ENCODE assay signal across 28 cellular contexts in the genomic region with DNA sequence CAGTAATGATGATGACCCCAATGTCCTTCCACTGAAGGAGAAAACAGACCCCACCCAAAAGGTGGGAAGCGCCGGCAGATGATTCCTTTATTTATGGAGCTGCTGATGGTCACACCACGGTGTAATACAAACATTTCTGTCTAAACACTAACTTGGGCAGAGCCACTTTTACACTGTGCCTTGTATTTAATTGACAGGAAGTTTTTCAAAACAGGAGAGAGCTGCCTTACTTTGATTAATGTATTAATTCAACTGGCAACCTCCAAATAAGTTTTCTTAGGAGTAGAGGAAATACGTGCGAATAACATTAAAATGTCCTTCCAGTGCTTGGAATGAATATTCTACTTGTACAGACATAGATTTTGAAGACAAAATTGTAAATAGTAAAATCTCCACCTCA.
"Had no signal": no experiment of that assay in that cellular context is flagged by ENCODE, and none has a peak within 500 bp of the region (broad histone marks: within the 10 kb centered on the region; RNA-seq: fewer than 3 reads in every experiment).

No MANE protein-coding gene starts in this region.

- H3K27ac ChIP-seq: hepatocyte, parathyroid adenoma, testis had no signal

- H3K4me3 Mint-ChIP-seq: activated naive CD8-positive, alpha-beta T cell; activated T-cell treated with anti-CD3 and anti-CD28 coated beads, Interleukin-2, amount 50 U/mL, for 4 hours; natural killer cell; stimulated activated naive B cell treated with anti-CD40 and anti-IgM and Interleukin-4, amounts not matched to agents 10 μg/mL and 1 μg/mL and 100 μg/mL, for 72 hours; type B pancreatic cell had no signal

- H3K9ac ChIP-seq: parathyroid adenoma had no signal

- H3K79me2 ChIP-seq: parathyroid adenoma had no signal

- H3K4me1 Mint-ChIP-seq: stimulated activated naive B cell treated with anti-CD40 and anti-IgM and Interleukin-4, amounts not matched to agents 10 μg/mL and 1 μg/mL and 100 μg/mL, for 72 hours had no signal

- H3K36me3 ChIP-seq: adrenal gland, breast epithelium had no signal

- H3K9me3 Mint-ChIP-seq: activated T-cell treated with anti-CD3 and anti-CD28 coated beads, Interleukin-2, amount 50 U/mL, for 4 hours; activated T-helper 2 cell treated with anti-CD3 and anti-CD28 coated beads, Interferon-gamma antibody, Interleukin-2, Interleukin-4, amounts not matched to agents 10 μg/mL and 5 μg/mL and 100 μg/mL, durations not matched to agents 14 hours and 24 hours and 36 hours; natural killer cell; stimulated activated naive B cell treated with anti-CD40 and anti-IgM and Interleukin-4, amounts not matched to agents 10 μg/mL and 1 μg/mL and 100 μg/mL, for 72 hours; type B pancreatic cell had no signal

- H3K4me3 ChIP-seq: adrenal gland, breast epithelium, coronary artery, hepatocyte, testis had no signal

- H3K27me3 Mint-ChIP-seq: type B pancreatic cell had no signal

- H3K27me3 ChIP-seq: adrenal gland, breast epithelium, hepatocyte, testis had no signal

- H3K4me2 ChIP-seq: hepatocyte had no signal

- H3K27ac Mint-ChIP-seq: activated naive CD8-positive, alpha-beta T cell; activated T-helper 2 cell treated with anti-CD3 and anti-CD28 coated beads, Interferon-gamma antibody, Interleukin-2, Interleukin-4, amounts not matched to agents 10 μg/mL and 5 μg/mL and 100 μg/mL, durations not matched to agents 14 hours and 24 hours and 36 hours; natural killer cell; stimulated activated naive B cell treated with anti-CD40 and anti-IgM and Interleukin-4, amounts not matched to agents 10 μg/mL and 1 μg/mL and 100 μg/mL, for 72 hours; type B pancreatic cell had no signal

- H3K9me3 ChIP-seq: adrenal gland, breast epithelium, testis had no signal

- DNase-seq: activated CD4-positive, alpha-beta T cell treated with anti-CD3 and anti-CD28 coated beads for 4 hours; activated CD4-positive, alpha-beta T cell treated with anti-CD3 and anti-CD28 coated beads, Interleukin-2, amount 50 U/mL, for 48 hours; activated CD4-positive, CD25-positive, alpha-beta regulatory T cell; activated CD8-positive, alpha-beta memory T cell treated with anti-CD3 and anti-CD28 coated beads, Interleukin-2, amount 50 U/mL, for 48 hours; activated naive CD4-positive, alpha-beta T cell; activated T-cell treated with anti-CD3 and anti-CD28 coated beads, Interleukin-2, amount 50 U/mL, for 4 hours; adrenal gland; cerebellar nuclear complex; erythroblast; foreskin melanocyte; glutamatergic neuron; left ventricle myocardium superior; midbrain; natural killer cell; small intestine; stimulated activated CD4-positive, alpha-beta T cell treated with anti-CD3 and anti-CD28 coated beads, Interleukin-2, amount 100 ng/mL, for 48 hours; stimulated activated CD8-positive, alpha-beta memory T cell treated with anti-CD3 and anti-CD28 coated beads, Interleukin-4, amount 100 ng/mL, for 48 hours; stimulated activated naive B cell treated with anti-CD40 and anti-IgM and Interleukin-4, amounts not matched to agents 10 μg/mL and 1 μg/mL and 100 μg/mL, for 72 hours; T-helper 2 cell; testis had no signal

- H3K4me1 ChIP-seq: parathyroid adenoma had no signal

- H2AFZ ChIP-seq: hepatocyte, parathyroid adenoma had no signal

- ATAC-seq: activated T-cell treated with anti-CD3 and anti-CD28 coated beads, Interleukin-2, amount 50 U/mL, for 4 hours; left ventricle myocardium superior; natural killer cell; sciatic nerve; stimulated activated naive B cell treated with anti-CD40 and anti-IgM and Interleukin-4, amounts not matched to agents 10 μg/mL and 1 μg/mL and 100 μg/mL, for 72 hours had no signal

- H3K36me3 Mint-ChIP-seq: activated naive CD8-positive, alpha-beta T cell; natural killer cell; stimulated activated naive B cell treated with anti-CD40 and anti-IgM and Interleukin-4, amounts not matched to agents 10 μg/mL and 1 μg/mL and 100 μg/mL, for 72 hours; type B pancreatic cell had no signal
